ENCODE assay signal across 9 cellular contexts in genomic region chr20:25685276-25686080, GRCh38. TPM values are rescaled to one million over a fixed set of nuclear protein-coding genes. Genes with fewer than 3 reads are reported as not detected.
DNase-seq lines count a peak whose midpoint lies in the region; ATAC-seq, FAIRE-seq and TF ChIP-seq lines count a peak whose summit lies in the region.
"Had no signal": no experiment of that assay in that cellular context is flagged by ENCODE, and none has a peak within 500 bp of the region (broad histone marks: within the 10 kb centered on the region; RNA-seq: fewer than 3 reads in every experiment).

No MANE protein-coding gene starts in this region.

- no peak for TF ChIP-seq POLR2A in GM18505 (IDR thresholded peaks at IDR 0.05; ENCODE audit: borderline replicate concordance, extremely low read depth, insufficient read depth, insufficient read length)
- TF ChIP-seq POLR2A in H1 (IDR thresholded peaks at IDR 0.05; ENCODE audit: control extremely low read depth in 1 of 2, low read depth in 2 of 2, low read length in 2 of 2) = no peak

- H3K4me2 ChIP-seq in H1 (ENCODE audit: insufficient read depth in 1 of 2, low read depth in 2 of 2, low read length in 2 of 2) = no peak overlapping the region

- no peak for FAIRE-seq in H1 (lab: Jason Lieb, UNC)

- H3K79me2 ChIP-seq in H1 (ENCODE audit: control insufficient read depth in 1 of 2, insufficient read depth in 2 of 2, low read length in 2 of 2) = no peaks in the 10 kb centered on the region

- H3K4ac ChIP-seq in H1 (replicated peaks; ENCODE audit: insufficient read length, low read depth, low read length) = no peak overlapping the region

- no peak overlapping the region for H3K14ac ChIP-seq in H1 (ENCODE audit: insufficient read length)

- ATAC-seq in GM18505 (IDR thresholded peaks at IDR 0.05; ENCODE audit: unreplicated experiment) (peak; percentile 75), GM21528 (IDR thresholded peaks at IDR 0.05; ENCODE audit: low FRiP score, unreplicated experiment) (peak; percentile 87), HG03378 (IDR thresholded peaks at IDR 0.05; ENCODE audit: unreplicated experiment) (peak; percentile 97)
- ATAC-seq in natural killer cell treated with Interleukin-12 subunit alpha and Interleukin-12 subunit beta and Interleukin-15 and Interleukin-18, amount 100 ng/mL, for 72 hours = no peak

- H3K4me1 ChIP-seq in H1 (replicated peaks in 1 of 4; ENCODE audit: control insufficient read depth in 3 of 4, insufficient read depth in 4 of 4, low read length in 3 of 4) = no peaks in the 10 kb centered on the region

- H3K9me3 ChIP-seq in H1 (ENCODE audit: insufficient read depth in 2 of 2, low read depth in 1 of 2, low read length in 1 of 2) = no peaks in the 10 kb centered on the region

- no peak overlapping the region for H2BK12ac ChIP-seq in H1 (ENCODE audit: low read depth, low read length)

- no peak for TF ChIP-seq EP300 in H1 (IDR thresholded peaks at IDR 0.05; ENCODE audit: borderline replicate concordance in 1 of 2, low read depth in 2 of 2, low read length in 2 of 2)

- peak in 1 of 3 experiments; percentile 1; a peak in 1 of 4 replicates for TF ChIP-seq CTCF in H1 (IDR thresholded peaks at IDR 0.05; ENCODE audit: control extremely low read depth in 1 of 3, insufficient read depth in 1 of 3, low read depth in 1 of 3, low read length in 3 of 3)

- H3K56ac ChIP-seq in H1 (replicated peaks; ENCODE audit: insufficient read length, low read depth, low read length) = no peak overlapping the region

- H4K20me1 ChIP-seq in H1 (replicated peaks in 1 of 2; ENCODE audit: control insufficient read depth in 1 of 2, insufficient read depth in 2 of 2, low read length in 2 of 2) = no peaks in the 10 kb centered on the region

- H3K36me3 ChIP-seq in H1 (ENCODE audit: control insufficient read depth in 2 of 4, insufficient read depth in 4 of 4, low read length in 3 of 4) = peaks cover 0 to 2% (median 0%) of the 10 kb centered on the region in 4 experiments; a peak in 1 of 8 replicates

- CTCF ChIA-PET in H1 (lab: Charles Lee; ENCODE audit: partially characterized antibody) = interaction anchor here (0.6 kb wide), 1 partner anchor 243 kb away, joined by 3 read pairs; no protein-coding TSS in a partner anchor

- peaks cover 3% of the 10 kb centered on the region for H3K9me3 Mint-ChIP-seq in natural killer cell treated with Interleukin-12 subunit alpha and Interleukin-12 subunit beta and Interleukin-15 and Interleukin-18, amount 100 ng/mL, for 72 hours

- no peak overlapping the region for H2BK20ac ChIP-seq in H1 (ENCODE audit: low read length)

- H2BK120ac ChIP-seq in H1 (replicated peaks; ENCODE audit: low read depth, low read length) = no peak overlapping the region

- no peak overlapping the region for H3K9ac ChIP-seq in H1 (replicated peaks in 1 of 4; ENCODE audit: extremely low read depth in 1 of 4, low read depth in 3 of 4, low read length in 3 of 4)

- TF ChIP-seq RAD21 in H1 (IDR thresholded peaks at IDR 0.05 in 1 of 2, conservative IDR thresholded peaks at IDR 0.05 in 1 of 2; ENCODE audit: low read depth in 2 of 2, low read length in 2 of 2) = peak; percentile 32 to 49; a peak in 3 of 4 replicates

- H2BK5ac ChIP-seq in H1 (ENCODE audit: low read depth, low read length) = no peak overlapping the region

- no peak overlapping the region for H3K27ac Mint-ChIP-seq in natural killer cell treated with Interleukin-12 subunit alpha and Interleukin-12 subunit beta and Interleukin-15 and Interleukin-18, amount 100 ng/mL, for 72 hours

- H2AFZ ChIP-seq in H1 (ENCODE audit: low read length) = no peak overlapping the region

- H3K4me1 Mint-ChIP-seq in natural killer cell treated with Interleukin-12 subunit alpha and Interleukin-12 subunit beta and Interleukin-15 and Interleukin-18, amount 100 ng/mL, for 72 hours (ENCODE audit: low read depth in 2 of 2) = peaks cover 7 to 13% of the 10 kb centered on the region in 2 donors

- no peak overlapping the region for H2AK5ac ChIP-seq in H1 (ENCODE audit: low read depth, low read length)

- POLR2A ChIA-PET in H1 (lab: Charles Lee; ENCODE audit: partially characterized antibody) = no interaction called here

- H3K18ac ChIP-seq in H1 (ENCODE audit: extremely low read depth, low read length) = no peak overlapping the region

- DNase-seq in H1 (ENCODE audit: low read depth in 1 of 2, low spot score in 2 of 2) (no peak), NCI-H510A treated with DMSO at 0.1 percent for 48 hours (lab: John Stamatoyannopoulos, UW) (no peak), SKM-1 (lab: John Stamatoyannopoulos, UW; ENCODE audit: unreplicated experiment) (no peak), NCI-H2029 (lab: John Stamatoyannopoulos, UW) (no peak)
- no peak for DNase-seq in natural killer cell treated with Interleukin-12 subunit alpha and Interleukin-12 subunit beta and Interleukin-15 and Interleukin-18, amount 100 ng/mL, for 72 hours (ENCODE audit: low spot score)
- DNase-seq: EL had no signal

- no peaks in the 10 kb centered on the region for H3K27me3 Mint-ChIP-seq in natural killer cell treated with Interleukin-12 subunit alpha and Interleukin-12 subunit beta and Interleukin-15 and Interleukin-18, amount 100 ng/mL, for 72 hours

- H3K23me2 ChIP-seq in H1 (ENCODE audit: low read depth, low read length) = no peaks in the 10 kb centered on the region

- H4K5ac ChIP-seq in H1 (ENCODE audit: insufficient read length, low read depth, low read length) = no peak overlapping the region

- no peak overlapping the region for H2BK15ac ChIP-seq in H1 (ENCODE audit: low read length)

- H3K27me3 ChIP-seq in H1 (replicated peaks in 1 of 4; ENCODE audit: control insufficient read depth in 3 of 4, extremely low read depth in 1 of 4, insufficient read depth in 3 of 4, low read length in 3 of 4) = no peaks in the 10 kb centered on the region

- peaks cover 21% of the 10 kb centered on the region for H3K36me3 Mint-ChIP-seq in natural killer cell treated with Interleukin-12 subunit alpha and Interleukin-12 subunit beta and Interleukin-15 and Interleukin-18, amount 100 ng/mL, for 72 hours

- H4K8ac ChIP-seq in H1 (ENCODE audit: extremely low read depth, insufficient read depth, low read length) = no peak overlapping the region

- no peak overlapping the region for H3K23ac ChIP-seq in H1 (ENCODE audit: insufficient read length)

- no peak overlapping the region for H3K4me3 ChIP-seq in H1 (ENCODE audit: extremely low read depth in 1 of 4, insufficient read depth in 2 of 4, low read depth in 3 of 4, low read length in 4 of 4)

- no peaks in the 10 kb centered on the region; the same call in 1 of the 2 replicates for H3K79me1 ChIP-seq in H1 (ENCODE audit: low read depth, low read length)

- no peak overlapping the region for H3K27ac ChIP-seq in H1 (ENCODE audit: low read depth, low read length)

- WGBS in H1 (ENCODE audit: extremely low coverage in 1 of 2, insufficient coverage in 1 of 2, insufficient read length in 1 of 2, insufficient replicate concordance in 2 of 2, low coverage in 1 of 2, low lambda C conversion rate in 2 of 2, missing lambda C conversion rate in 1 of 2), 2 experiments = 87% methylated on average over 8 of the region's 9 CpGs; no CpG with 5 or more reads in 1 of the 2 experiments

- H3K4me3 Mint-ChIP-seq in natural killer cell treated with Interleukin-12 subunit alpha and Interleukin-12 subunit beta and Interleukin-15 and Interleukin-18, amount 100 ng/mL, for 72 hours = no peak overlapping the region

- H4K91ac ChIP-seq in H1 (replicated peaks; ENCODE audit: insufficient read length, low read length) = no peak overlapping the region

TF ChIP-seq in H1, 55 proteins besides CTCF, POLR2A, EP300 and RAD21:
- TF ChIP-seq YY1 (IDR thresholded peaks at IDR 0.05; ENCODE audit: low read depth, low read length) (no peak), KDM5A (IDR thresholded peaks at IDR 0.05; ENCODE audit: low read length) (no peak)

RNA-seq across cellular contexts. Expression of gene ZNF337, which starts 11.2 kb away (rescaled TPM):
- total RNA-seq in H1 (2021; fragmentation: NEBNext Ultra II Directional; extraction: Animal tissue kit (Norgen Biotek cat#: 25700)) = 6.4 and 6.6 TPM in 2 replicates
- polyA plus RNA-seq in H1 (2011; rRNA removed) = 2.3 and 2.8 TPM in 2 replicates
- 4.2 TPM for polyA plus RNA-seq in H1 (2011; cell fraction: cytosol; rRNA removed)
- polyA plus RNA-seq in H1 (2011; cell fraction: nucleus; rRNA removed) = 5.9 TPM
- polyA plus RNA-seq in H1 (2012, experiment 1 of 2) = 4.7 to 5.9 TPM (median 5.5 TPM) in 4 replicates
- polyA plus RNA-seq in H1 (2012, experiment 2 of 2) = 0.41 TPM
- polyA plus RNA-seq in H1 (2013, experiment 1 of 2) = 3.6 TPM
- polyA plus RNA-seq in H1 (2013, experiment 2 of 2) = 3.4 TPM
- polyA minus RNA-seq in H1 (2011; rRNA and poly(A)+ RNA removed) = 11.7 and 12.1 TPM in 2 replicates
- polyA minus RNA-seq in H1 (2011; cell fraction: cytosol; rRNA and poly(A)+ RNA removed) = 5.4 TPM
- 6.3 TPM for polyA minus RNA-seq in H1 (2011; cell fraction: nucleus; rRNA and poly(A)+ RNA removed)
- total RNA-seq in natural killer cell treated with Interleukin-12 subunit alpha and Interleukin-12 subunit beta and Interleukin-15 and Interleukin-18, amount 100 ng/mL, for 72 hours = 10 to 100 TPM; 15.3 to 21.5 TPM

Comparison
In these comparisons a context has a peak if more than half of its experiments do, and no peak if none do; other contexts are left out.
1. ATAC-seq: peak in GM18505 (single experiment), GM21528 (single experiment) and HG03378 (single experiment); none in natural killer cell treated with Interleukin-12 subunit alpha and Interleukin-12 subunit beta and Interleukin-15 and Interleukin-18, amount 100 ng/mL, for 72 hours (0 of 2).